ENCODE assay signal across 14 cellular contexts in the genomic region with DNA sequence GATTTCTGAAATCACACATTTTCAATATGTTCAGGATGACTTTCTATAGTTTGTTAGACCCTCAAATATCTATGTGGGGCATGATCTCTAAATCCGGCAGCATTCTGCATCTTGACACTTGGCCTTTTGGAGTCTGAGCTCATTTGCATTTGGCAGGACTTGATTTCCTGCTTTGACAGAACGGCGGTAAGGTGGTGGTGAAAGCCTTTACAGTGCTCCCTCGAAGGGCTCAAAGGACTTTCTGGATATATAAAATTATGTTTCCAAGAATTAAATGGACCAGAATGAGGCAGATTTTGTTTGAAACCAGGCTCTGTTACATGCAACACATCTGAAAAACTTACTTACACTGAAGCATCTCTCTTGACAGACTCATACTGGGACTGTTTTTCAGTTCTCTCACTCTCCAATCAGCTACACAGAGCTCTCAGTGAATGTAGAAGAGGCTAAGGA.
DNase-seq lines count a peak whose midpoint lies in the region; ATAC-seq, FAIRE-seq and TF ChIP-seq lines count a peak whose summit lies in the region.
"Had no signal": no experiment of that assay in that cellular context is flagged by ENCODE, and none has a peak within 500 bp of the region (broad histone marks: within the 10 kb centered on the region; RNA-seq: fewer than 3 reads in every experiment).

No MANE protein-coding gene starts in this region.

- H3K4me1 Mint-ChIP-seq in progenitor cell of endocrine pancreas (ENCODE audit: low read depth): peaks cover 48% of the 10 kb centered on the region
- H3K4me1 Mint-ChIP-seq: B cell, T-cell had no signal

- H3K4me1 ChIP-seq in BLaER1: peaks cover 27% of the 10 kb centered on the region

- no peak for FAIRE-seq in RCC 7860 (lab: Jason Lieb, UNC)
- FAIRE-seq: H1 had no signal

- intact Hi-C loops in left cardiac atrium (cut with DNase I): loop anchor here (5.0 to 10.0 kb wide), 3 partner anchors 86 to 209 kb away; partner anchors contain the start of gene SPRY2 (in 1 of the 2)

- H3K9me3 ChIP-seq in BLaER1: no peaks in the 10 kb centered on the region

- H3K4me3 Mint-ChIP-seq in progenitor cell of endocrine pancreas (ENCODE audit: low read depth): peak overlapping the region; percentile 70
- H3K4me3 Mint-ChIP-seq: B cell, naive B cell, T-cell had no signal

- no peak overlapping the region for H3K27ac ChIP-seq in BLaER1
- H3K27ac ChIP-seq: HL-60 had no signal

- H3K4me2 ChIP-seq in BLaER1: peak overlapping the region; percentile 61

- peak overlapping the region; percentile 98 for H3K27ac Mint-ChIP-seq in progenitor cell of endocrine pancreas
- H3K27ac Mint-ChIP-seq: B cell, T-cell had no signal

- H3K36me3 ChIP-seq in BLaER1: no peaks in the 10 kb centered on the region

- no peak for TF ChIP-seq CTCF in progenitor cell of endocrine pancreas (IDR thresholded peaks at IDR 0.05; ENCODE audit: unreplicated experiment)

- H3K27me3 ChIP-seq in BLaER1: no peaks in the 10 kb centered on the region

- H3K27me3 Mint-ChIP-seq in progenitor cell of endocrine pancreas: no peaks in the 10 kb centered on the region
- H3K27me3 Mint-ChIP-seq: B cell, naive B cell, T-cell had no signal

- no peak overlapping the region for H3K4me3 ChIP-seq in BLaER1

- H3K9ac ChIP-seq in BLaER1: no peak overlapping the region

- no peaks in the 10 kb centered on the region for H4K20me1 ChIP-seq in BLaER1

- peaks cover 1% of the 10 kb centered on the region for H3K36me3 Mint-ChIP-seq in progenitor cell of endocrine pancreas (ENCODE audit: insufficient read depth)
- H3K36me3 Mint-ChIP-seq: naive B cell, T-cell had no signal

- H3K9me3 Mint-ChIP-seq in progenitor cell of endocrine pancreas (ENCODE audit: low read depth): peaks cover 3% of the 10 kb centered on the region
- H3K9me3 Mint-ChIP-seq: naive B cell, T-cell had no signal

- DNase-seq in left cardiac atrium: no peak
- DNase-seq in progenitor cell of endocrine pancreas (ENCODE audit: low spot score, unreplicated experiment): no peak
- no peak for DNase-seq in RKO (ENCODE audit: low spot score)
- no peak for DNase-seq in RCC 7860 (ENCODE audit: low spot score)
- DNase-seq: naive B cell, NCI-H2107, T-cell had no signal

- 0 out of 3 replicates have a peak, but pooled peaks have one; percentile 17 for ATAC-seq in SK-N-SH treated with all-trans-retinoic acid at 6 μM for 48 hours
- ATAC-seq in left cardiac atrium: peak; percentile 31 to 36
- no peak for ATAC-seq in HG03342 (IDR thresholded peaks at IDR 0.05; ENCODE audit: unreplicated experiment)
- ATAC-seq in GM21528 (IDR thresholded peaks at IDR 0.05; ENCODE audit: low FRiP score, unreplicated experiment): no peak
- ATAC-seq: T-cell had no signal

TF ChIP-seq in SK-N-SH treated with all-trans-retinoic acid at 6 μM for 48 hours, 23 proteins besides CTCF, POLR2A, EP300 and RAD21:
- no peak for TF ChIP-seq BACH2 (CRISPR knock-in tag; IDR thresholded peaks at IDR 0.05; ENCODE audit: borderline replicate concordance)
- TF ChIP-seq ZNF70 (CRISPR knock-in tag; IDR thresholded peaks at IDR 0.05): no peak
- TF ChIP-seq CSDC2 (CRISPR knock-in tag; IDR thresholded peaks at IDR 0.05): no peak
- TF ChIP-seq PPARA (CRISPR knock-in tag; IDR thresholded peaks at IDR 0.05; ENCODE audit: borderline replicate concordance): no peak

Comparison
In these comparisons a context has a peak if more than half of its experiments do, and no peak if none do; other contexts are left out.
1. ATAC-seq: peak in SK-N-SH treated with all-trans-retinoic acid at 6 μM for 48 hours (single experiment) and left cardiac atrium (2 of 2); none in HG03342 (single experiment) and GM21528 (single experiment).